8 cellular contexts compared by ENCODE assay signal in genomic region chr12:104136577-104136976, GRCh38. TPM values are rescaled to one million over a fixed set of nuclear protein-coding genes. Genes with fewer than 3 reads are reported as not detected.
A peak's percentile ranks its signal among the peaks of the same experiment; 100 is the strongest.
DNase-seq lines count a peak whose midpoint lies in the region; ATAC-seq and TF ChIP-seq lines count a peak whose summit lies in the region.

No MANE protein-coding gene starts in this region.

- H3K4me1 Mint-ChIP-seq in activated T-cell treated with anti-CD3 and anti-CD28 coated beads, Interleukin-2, amount 50 U/mL, for 4 hours (ENCODE audit: low read depth) = peaks cover 21% of the 10 kb centered on the region
- H3K4me1 Mint-ChIP-seq in activated naive CD8-positive, alpha-beta T cell treated with anti-CD3 and anti-CD28 coated beads, Interleukin-2, amount 10 ng/mL, durations not matched to agents 7 days and 5 days = peaks cover 18% of the 10 kb centered on the region

- no peak for TF ChIP-seq POLR2A in tibial nerve (IDR thresholded peaks at IDR 0.05)

- H3K36me3 ChIP-seq in kidney epithelial cell (ENCODE audit: control insufficient read depth, insufficient read depth, low read length) (peaks cover 2% of the 10 kb centered on the region), tibial nerve (peaks cover 0 to 25% (median 0%) of the 10 kb centered on the region in 3 donors)

- H3K27ac ChIP-seq in tibial nerve = peak overlapping the region; percentile 62 to 93 (median 85)

- intact Hi-C loops in sciatic nerve (cut with DNase I) = no loop called here

- peak overlapping the region; percentile 88 for H3K4me3 Mint-ChIP-seq in activated T-cell treated with anti-CD3 and anti-CD28 coated beads, Interleukin-2, amount 50 U/mL, for 4 hours
- peak overlapping the region; percentile 89 for H3K4me3 Mint-ChIP-seq in activated naive CD8-positive, alpha-beta T cell treated with anti-CD3 and anti-CD28 coated beads, Interleukin-2, amount 10 ng/mL, durations not matched to agents 7 days and 5 days

- H3K4me3 ChIP-seq in kidney epithelial cell (ENCODE audit: low read depth, low read length) (peak overlapping the region; percentile 66), tibial nerve (peak overlapping the region; percentile 68 to 94 (median 82))

- no peak for TF ChIP-seq EP300 in tibial nerve (IDR thresholded peaks at IDR 0.05)

- no peaks in the 10 kb centered on the region for H3K27me3 ChIP-seq in kidney epithelial cell (ENCODE audit: control insufficient read depth, insufficient read depth, low read length)
- no peaks in the 10 kb centered on the region for H3K27me3 ChIP-seq in tibial nerve

- no peak for ATAC-seq in activated T-cell treated with anti-CD3 and anti-CD28 coated beads, Interleukin-2, amount 50 U/mL, for 4 hours
- no peak for ATAC-seq in activated naive CD8-positive, alpha-beta T cell treated with anti-CD3 and anti-CD28 coated beads, Interleukin-2, amount 10 ng/mL, durations not matched to agents 7 days and 5 days (ENCODE audit: low read depth)
- ATAC-seq in HG02623 (IDR thresholded peaks at IDR 0.05; ENCODE audit: unreplicated experiment) = no peak
- ATAC-seq in esophagus mucosa = no peak
- no peak for ATAC-seq in sciatic nerve

- H3K9me3 ChIP-seq in tibial nerve = no peaks in the 10 kb centered on the region

- H3K9me3 Mint-ChIP-seq in activated T-cell treated with anti-CD3 and anti-CD28 coated beads, Interleukin-2, amount 50 U/mL, for 4 hours = no peaks in the 10 kb centered on the region
- H3K9me3 Mint-ChIP-seq in activated naive CD8-positive, alpha-beta T cell treated with anti-CD3 and anti-CD28 coated beads, Interleukin-2, amount 10 ng/mL, durations not matched to agents 7 days and 5 days = no peaks in the 10 kb centered on the region

- H3K4me1 ChIP-seq in tibial nerve = peaks cover 0 to 66% (median 19%) of the 10 kb centered on the region in 4 donors

- H3K36me3 Mint-ChIP-seq in activated T-cell treated with anti-CD3 and anti-CD28 coated beads, Interleukin-2, amount 50 U/mL, for 4 hours (ENCODE audit: insufficient read depth) = peaks cover 9% of the 10 kb centered on the region
- peaks cover 8% of the 10 kb centered on the region for H3K36me3 Mint-ChIP-seq in activated naive CD8-positive, alpha-beta T cell treated with anti-CD3 and anti-CD28 coated beads, Interleukin-2, amount 10 ng/mL, durations not matched to agents 7 days and 5 days

- no peak for DNase-seq in activated T-cell treated with anti-CD3 and anti-CD28 coated beads, Interleukin-2, amount 50 U/mL, for 4 hours
- no peak for DNase-seq in activated T-cell treated with anti-CD3 and anti-CD28 coated beads, Interleukin-2, amount 50 U/mL, for 48 hours
- DNase-seq in activated naive CD8-positive, alpha-beta T cell treated with anti-CD3 and anti-CD28 coated beads, Interleukin-2, amount 10 ng/mL, durations not matched to agents 7 days and 5 days = no peak
- DNase-seq in kidney epithelial cell (ENCODE audit: low read depth) = no peak
- DNase-seq in tibial nerve (ENCODE audit: low spot score in 2 of 2) = no peak
- no peak for DNase-seq in sciatic nerve (ENCODE audit: low spot score)

- H3K27ac Mint-ChIP-seq in activated naive CD8-positive, alpha-beta T cell treated with anti-CD3 and anti-CD28 coated beads, Interleukin-2, amount 10 ng/mL, durations not matched to agents 7 days and 5 days = peak overlapping the region; percentile 88

- TF ChIP-seq CTCF in kidney epithelial cell (IDR thresholded peaks at IDR 0.05; ENCODE audit: insufficient read depth, low read length, poor library complexity, severe bottlenecking) (no peak), tibial nerve (IDR thresholded peaks at IDR 0.05) (no peak)

- POLR2A ChIA-PET in activated naive CD8-positive, alpha-beta T cell treated with anti-CD3 and anti-CD28 coated beads, Interleukin-2, amount 10 ng/mL, durations not matched to agents 7 days and 5 days (lab: Charles Lee) = interaction anchor here (0.8 to 3.6 kb wide), 6 partner anchors 11 to 971 kb away, joined by 3 to 28 read pairs (median 12); partner anchors contain the start of genes HCFC2, HSP90B1 and TDG

- no peaks in the 10 kb centered on the region for H3K27me3 Mint-ChIP-seq in activated T-cell treated with anti-CD3 and anti-CD28 coated beads, Interleukin-2, amount 50 U/mL, for 4 hours (ENCODE audit: low read depth)
- peaks cover 5% of the 10 kb centered on the region for H3K27me3 Mint-ChIP-seq in activated naive CD8-positive, alpha-beta T cell treated with anti-CD3 and anti-CD28 coated beads, Interleukin-2, amount 10 ng/mL, durations not matched to agents 7 days and 5 days

RNA-seq across cellular contexts. Expression of gene NFYB, which starts 1.4 kb away (rescaled TPM):
- total RNA-seq in activated T-cell treated with anti-CD3 and anti-CD28 coated beads, Interleukin-2, amount 50 U/mL, for 4 hours = 10 to 100 TPM; 20.6 to 25.7 (median 22.9) TPM
- total RNA-seq in activated naive CD8-positive, alpha-beta T cell treated with anti-CD3 and anti-CD28 coated beads, Interleukin-2, amount 10 ng/mL, durations not matched to agents 7 days and 5 days = 10 to 100 TPM; 24.8 to 28.5 TPM
- total RNA-seq in kidney epithelial cell (14.3 and 17.2 TPM in 2 replicates), tibial nerve (10 to 100 TPM; 41.6 to 61.4 (median 46.3) TPM), esophagus mucosa (9.3 TPM), sciatic nerve (47.9 TPM)
